ENCODE assay signal across 1 cellular context in genomic region chr11:126268708-126269579, GRCh38.
TF ChIP-seq lines count a peak whose summit lies in the region.

Gene FOXRED1 (plus strand): TSS chr11:126269154. CDS start chr11:126269207, 53 bp downstream.
Gene SRPRA (minus strand): TSS chr11:126268895. CDS start chr11:126268804, 91 bp downstream.

TF ChIP-seq in K562, 482 proteins besides CTCF, POLR2A, EP300 and RAD21 (continued from another document and continues in another):
- no peak for TF ChIP-seq ARID1B (IDR thresholded peaks at IDR 0.05)
- TF ChIP-seq ZBTB34 (CRISPR knock-in tag; IDR thresholded peaks at IDR 0.05), result no peak
- TF ChIP-seq ZC3H8 (IDR thresholded peaks at IDR 0.05), result no peak
- peak; percentile 94 for TF ChIP-seq E2F8 (IDR thresholded peaks at IDR 0.05; ENCODE audit: low read depth, partially characterized antibody)
- no peak for TF ChIP-seq BACH1 (tag; IDR thresholded peaks at IDR 0.05)
- TF ChIP-seq TRIM28 (IDR thresholded peaks at IDR 0.05), result no peak
- TF ChIP-seq CHD1 (IDR thresholded peaks at IDR 0.05; ENCODE audit: low read length), result peak; percentile 3
- peak; percentile 47; the same call in 1 of the 2 replicates for TF ChIP-seq HMGXB4 (CRISPR knock-in tag; IDR thresholded peaks at IDR 0.05)
- peak; percentile 93 for TF ChIP-seq SIN3B (IDR thresholded peaks at IDR 0.05; ENCODE audit: low read depth)
- no peak; the same call in 1 of the 2 replicates for TF ChIP-seq FOXM1 (IDR thresholded peaks at IDR 0.05; ENCODE audit: low read depth)
- no peak for TF ChIP-seq FOXM1 (CRISPR knock-in tag; IDR thresholded peaks at IDR 0.05; ENCODE audit: low read depth)
- TF ChIP-seq EZH2 (IDR thresholded peaks at IDR 0.05; ENCODE audit: borderline replicate concordance, low read depth, low read length), result no peak
- no peak for TF ChIP-seq GTF2B (IDR thresholded peaks at IDR 0.05; ENCODE audit: extremely low read depth, insufficient read length)
- no peak for TF ChIP-seq NFXL1 (CRISPR knock-in tag; IDR thresholded peaks at IDR 0.05)
- TF ChIP-seq SIN3A (IDR thresholded peaks at IDR 0.05; ENCODE audit: borderline replicate concordance in 2 of 2, control insufficient read depth in 1 of 2, low read depth in 2 of 2, low read length in 2 of 2), result peak; percentile 61 to 86; a peak in 3 of 4 replicates
- no peak for TF ChIP-seq PHTF2 (CRISPR knock-in tag; IDR thresholded peaks at IDR 0.05)
- TF ChIP-seq TGIF2 (CRISPR knock-in tag; IDR thresholded peaks at IDR 0.05), result no peak
- no peak for TF ChIP-seq ZNF3 (CRISPR knock-in tag; IDR thresholded peaks at IDR 0.05)
- TF ChIP-seq NCOA1 (IDR thresholded peaks at IDR 0.05; ENCODE audit: low read depth), result 0 out of 2 replicates have a peak, but pooled peaks have one; percentile 34
- no peak for TF ChIP-seq ZNF174 (CRISPR knock-in tag; IDR thresholded peaks at IDR 0.05)
- no peak for TF ChIP-seq PRMT5 (CRISPR knock-in tag; IDR thresholded peaks at IDR 0.05)
- no peak for TF ChIP-seq TAF15 (IDR thresholded peaks at IDR 0.05; ENCODE audit: low read depth, low read length)
- TF ChIP-seq HDAC1 (IDR thresholded peaks at IDR 0.05), result peak in 1 of 2 experiments; percentile 44; a peak in 2 of 4 replicates
- TF ChIP-seq ZNF232 (CRISPR knock-in tag; IDR thresholded peaks at IDR 0.05), result no peak
- TF ChIP-seq HNRNPUL1 (IDR thresholded peaks at IDR 0.05; ENCODE audit: low read length), result no peak
- TF ChIP-seq CEBPG (CRISPR knock-in tag; IDR thresholded peaks at IDR 0.05), result no peak
- TF ChIP-seq CEBPG (tag; conservative IDR thresholded peaks at IDR 0.05 in 1 of 2, IDR thresholded peaks at IDR 0.05 in 1 of 2), result no peak
- no peak for TF ChIP-seq ZNF121 (CRISPR knock-in tag; conservative IDR thresholded peaks at IDR 0.05)
- no peak for TF ChIP-seq NFIX (CRISPR knock-in tag; IDR thresholded peaks at IDR 0.05; ENCODE audit: low read depth)
- 0 out of 2 replicates have a peak, but pooled peaks have one; percentile 13 for TF ChIP-seq CBX1 (IDR thresholded peaks at IDR 0.05; ENCODE audit: low read depth)
- TF ChIP-seq ZKSCAN3 (CRISPR knock-in tag; IDR thresholded peaks at IDR 0.05), result no peak
- no peak for TF ChIP-seq HLTF (IDR thresholded peaks at IDR 0.05)
- no peak for TF ChIP-seq ELK1 (CRISPR knock-in tag; IDR thresholded peaks at IDR 0.05)
- TF ChIP-seq NFRKB (IDR thresholded peaks at IDR 0.05; ENCODE audit: low read depth), result no peak
- TF ChIP-seq DIDO1 (tag; IDR thresholded peaks at IDR 0.05; ENCODE audit: low read depth), result no peak; the same call in none of the 2 replicates
- TF ChIP-seq ZNF507 (tag; conservative IDR thresholded peaks at IDR 0.05), result no peak
- peak; percentile 68 for TF ChIP-seq TAF7 (tag; IDR thresholded peaks at IDR 0.05)
- peak; percentile 81 for TF ChIP-seq CTBP1 (IDR thresholded peaks at IDR 0.05; ENCODE audit: borderline replicate concordance)
- TF ChIP-seq PKNOX1 (IDR thresholded peaks at IDR 0.05), result peak; percentile 79
- no peak for TF ChIP-seq ZBTB5 (IDR thresholded peaks at IDR 0.05)
- no peak for TF ChIP-seq EGR1 (conservative IDR thresholded peaks at IDR 0.05)
- TF ChIP-seq ZBTB40 (IDR thresholded peaks at IDR 0.05), result peak; percentile 96
- TF ChIP-seq ZBTB40 (CRISPR knock-in tag; IDR thresholded peaks at IDR 0.05), result no peak
- no peak for TF ChIP-seq LEF1 (IDR thresholded peaks at IDR 0.05)
- 0 out of 2 replicates have a peak, but pooled peaks have one; percentile 47 for TF ChIP-seq SREBF1 (IDR thresholded peaks at IDR 0.05; ENCODE audit: borderline replicate concordance, low read depth, low read length)
- TF ChIP-seq ATF3 (IDR thresholded peaks at IDR 0.05), result no peak
- no peak for TF ChIP-seq ATF3 (CRISPR knock-in tag; conservative IDR thresholded peaks at IDR 0.05)
